26 cellular contexts compared by ENCODE assay signal in the genomic region with DNA sequence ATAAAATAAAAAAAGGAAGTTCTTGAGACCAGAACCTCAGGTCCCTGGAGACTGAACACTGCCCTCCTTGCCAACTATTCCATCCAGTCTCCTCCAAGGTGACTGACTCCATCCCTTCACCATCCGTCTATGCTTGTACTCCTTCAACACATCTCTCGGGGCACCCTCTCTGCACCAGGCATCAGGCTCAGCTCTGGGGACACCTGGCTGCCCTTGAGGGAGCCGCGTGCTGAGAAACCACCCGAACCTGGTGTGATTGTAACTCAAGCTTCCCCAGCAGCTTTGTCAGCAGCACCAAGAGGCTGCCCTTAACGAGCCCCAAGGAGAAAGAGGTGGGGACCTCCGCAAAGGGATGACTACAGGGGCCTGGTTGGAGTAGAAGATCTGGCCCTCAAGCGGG. TPM values are rescaled to one million over a fixed set of nuclear protein-coding genes. Genes with fewer than 3 reads are reported as not detected.
"Had no signal": no experiment of that assay in that cellular context is flagged by ENCODE, and none has a peak within 500 bp of the region (broad histone marks: within the 10 kb centered on the region; RNA-seq: fewer than 3 reads in every experiment).

No MANE protein-coding gene starts in this region.

- H3K27ac ChIP-seq: body of pancreas, gastroesophageal sphincter, sigmoid colon, testis, upper lobe of left lung had no signal

- ATAC-seq: activated CD4-positive, CD25-positive, alpha-beta regulatory T cell treated with anti-CD3 and anti-CD28 coated beads, Interleukin-2, amount 50 U/mL, for 24 hours; activated CD8-positive, alpha-beta T cell treated with anti-CD3 and anti-CD28 coated beads, Interleukin-2, amount 10 ng/mL, durations not matched to agents 7 days and 5 days; activated naive CD8-positive, alpha-beta T cell treated with anti-CD3 and anti-CD28 coated beads, Interleukin-2, amount 50 U/mL, for 24 hours; body of pancreas; effector memory CD8-positive, alpha-beta T cell; gastroesophageal sphincter; heart left ventricle; left colon had no signal

- H3K36me3 ChIP-seq: gastroesophageal sphincter, heart left ventricle, sigmoid colon, upper lobe of left lung had no signal

- H3K9me3 ChIP-seq: body of pancreas, gastroesophageal sphincter, heart left ventricle, sigmoid colon, testis, upper lobe of left lung had no signal

- H3K27ac Mint-ChIP-seq: activated CD8-positive, alpha-beta T cell treated with anti-CD3 and anti-CD28 coated beads, Interleukin-2, amount 10 ng/mL, durations not matched to agents 7 days and 5 days; activated naive CD8-positive, alpha-beta T cell treated with anti-CD3 and anti-CD28 coated beads, Interleukin-2, amount 50 U/mL, for 24 hours; activated T-helper 1 cell treated with anti-CD3 and anti-CD28 coated beads, Interleukin-12 subunit alpha, Interleukin-12 subunit beta, Interleukin-2, Interleukin-4 antibody, amounts not matched to agents 30 ng/mL and 10 ng/mL and 1 ng/mL, durations not matched to agents 14 hours and 24 hours and 36 hours; effector memory CD8-positive, alpha-beta T cell; memory B cell had no signal

- H3K4me3 ChIP-seq: body of pancreas, sigmoid colon, smooth muscle cell, testis, upper lobe of left lung had no signal

- H3K4me2 ChIP-seq: smooth muscle cell had no signal

- DNase-seq: activated CD4-positive, alpha-beta T cell treated with anti-CD3 and anti-CD28 coated beads, Interleukin-2, amount 50 U/mL, for 1 hour; activated CD8-positive, alpha-beta T cell treated with anti-CD3 and anti-CD28 coated beads, Interleukin-2, amount 10 ng/mL, durations not matched to agents 7 days and 5 days; activated gamma-delta T cell; activated naive CD4-positive, alpha-beta T cell treated with anti-CD3 and anti-CD28 coated beads, Interleukin-2, amount 50 U/mL, for 16 hours; activated naive CD8-positive, alpha-beta T cell treated with anti-CD3 and anti-CD28 coated beads, Interleukin-2, amount 50 U/mL, for 24 hours; body of pancreas; dermis blood vessel endothelial cell; effector memory CD8-positive, alpha-beta T cell; heart left ventricle; left colon; retina; sigmoid colon; stimulated activated CD4-positive, alpha-beta T cell treated with anti-CD3 and anti-CD28 coated beads, Interleukin-15, amount 100 ng/mL, for 24 hours; stimulated activated naive CD4-positive, alpha-beta T cell; testis; upper lobe of left lung had no signal

- H3K36me3 Mint-ChIP-seq: memory B cell had no signal

- H3K9me3 Mint-ChIP-seq: activated naive CD8-positive, alpha-beta T cell treated with anti-CD3 and anti-CD28 coated beads, Interleukin-2, amount 50 U/mL, for 24 hours; activated T-helper 1 cell treated with anti-CD3 and anti-CD28 coated beads, Interleukin-12 subunit alpha, Interleukin-12 subunit beta, Interleukin-2, Interleukin-4 antibody, amounts not matched to agents 30 ng/mL and 10 ng/mL and 1 ng/mL, durations not matched to agents 14 hours and 24 hours and 36 hours; effector memory CD8-positive, alpha-beta T cell; memory B cell had no signal

- H3K4me1 Mint-ChIP-seq: activated naive CD8-positive, alpha-beta T cell treated with anti-CD3 and anti-CD28 coated beads, Interleukin-2, amount 50 U/mL, for 24 hours; memory B cell had no signal

- H3K27me3 ChIP-seq: testis had no signal

- H3K4me3 Mint-ChIP-seq: activated CD8-positive, alpha-beta T cell treated with anti-CD3 and anti-CD28 coated beads, Interleukin-2, amount 10 ng/mL, durations not matched to agents 7 days and 5 days; activated naive CD8-positive, alpha-beta T cell treated with anti-CD3 and anti-CD28 coated beads, Interleukin-2, amount 50 U/mL, for 24 hours; activated T-helper 1 cell treated with anti-CD3 and anti-CD28 coated beads, Interleukin-12 subunit alpha, Interleukin-12 subunit beta, Interleukin-2, Interleukin-4 antibody, amounts not matched to agents 30 ng/mL and 10 ng/mL and 1 ng/mL, durations not matched to agents 14 hours and 24 hours and 36 hours; effector memory CD8-positive, alpha-beta T cell; memory B cell had no signal

- H3K4me1 ChIP-seq: testis had no signal

RNA-seq across cellular contexts. Expression of gene PTPN5, which starts 1.7 kb away (rescaled TPM):
- total RNA-seq: activated CD8-positive, alpha-beta T cell treated with anti-CD3 and anti-CD28 coated beads, Interleukin-2, amount 10 ng/mL, durations not matched to agents 7 days and 5 days; activated T-helper 1 cell treated with anti-CD3 and anti-CD28 coated beads, Interleukin-12 subunit alpha, Interleukin-12 subunit beta, Interleukin-2, Interleukin-4 antibody, amounts not matched to agents 30 ng/mL and 10 ng/mL and 1 ng/mL, durations not matched to agents 14 hours and 24 hours and 36 hours; dermis blood vessel endothelial cell; mononuclear cell; myocyte; osteoblast; smooth muscle cell; T-helper 2 cell treated with Interferon-gamma antibody and Interleukin-4, amounts not matched to agents 100 ng/mL and 5 ng/mL, for 36 hours had no signal
- polyA plus RNA-seq: keratinocyte, smooth muscle cell had no signal
